In the genomic region with DNA sequence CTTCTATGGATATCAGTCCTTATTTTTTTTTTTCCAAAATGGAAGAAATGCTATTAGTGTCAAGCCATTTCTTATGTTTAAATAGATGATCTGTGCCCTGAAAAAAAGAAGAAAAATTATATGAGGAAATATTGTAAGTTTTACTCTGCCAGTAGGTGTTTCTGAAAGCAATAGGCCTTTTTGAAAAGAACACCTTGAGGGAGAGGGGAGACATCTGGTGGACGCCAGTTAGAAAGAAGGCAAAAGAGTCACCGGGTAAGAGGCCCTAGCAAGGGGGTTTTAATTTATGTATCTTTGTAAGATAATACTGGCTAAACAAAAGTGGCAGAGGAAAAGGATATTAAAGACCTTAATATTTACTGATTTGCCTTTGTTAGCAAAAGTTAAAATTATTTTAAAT, we compare ENCODE assay signal across 1 cellular context.
TF ChIP-seq lines count a peak whose summit lies in the region.

No MANE protein-coding gene starts in this region.

TF ChIP-seq in GM23338, 12 proteins besides CTCF, POLR2A, EP300 and RAD21 (continued from another document):
- TF ChIP-seq, protein P1, sequence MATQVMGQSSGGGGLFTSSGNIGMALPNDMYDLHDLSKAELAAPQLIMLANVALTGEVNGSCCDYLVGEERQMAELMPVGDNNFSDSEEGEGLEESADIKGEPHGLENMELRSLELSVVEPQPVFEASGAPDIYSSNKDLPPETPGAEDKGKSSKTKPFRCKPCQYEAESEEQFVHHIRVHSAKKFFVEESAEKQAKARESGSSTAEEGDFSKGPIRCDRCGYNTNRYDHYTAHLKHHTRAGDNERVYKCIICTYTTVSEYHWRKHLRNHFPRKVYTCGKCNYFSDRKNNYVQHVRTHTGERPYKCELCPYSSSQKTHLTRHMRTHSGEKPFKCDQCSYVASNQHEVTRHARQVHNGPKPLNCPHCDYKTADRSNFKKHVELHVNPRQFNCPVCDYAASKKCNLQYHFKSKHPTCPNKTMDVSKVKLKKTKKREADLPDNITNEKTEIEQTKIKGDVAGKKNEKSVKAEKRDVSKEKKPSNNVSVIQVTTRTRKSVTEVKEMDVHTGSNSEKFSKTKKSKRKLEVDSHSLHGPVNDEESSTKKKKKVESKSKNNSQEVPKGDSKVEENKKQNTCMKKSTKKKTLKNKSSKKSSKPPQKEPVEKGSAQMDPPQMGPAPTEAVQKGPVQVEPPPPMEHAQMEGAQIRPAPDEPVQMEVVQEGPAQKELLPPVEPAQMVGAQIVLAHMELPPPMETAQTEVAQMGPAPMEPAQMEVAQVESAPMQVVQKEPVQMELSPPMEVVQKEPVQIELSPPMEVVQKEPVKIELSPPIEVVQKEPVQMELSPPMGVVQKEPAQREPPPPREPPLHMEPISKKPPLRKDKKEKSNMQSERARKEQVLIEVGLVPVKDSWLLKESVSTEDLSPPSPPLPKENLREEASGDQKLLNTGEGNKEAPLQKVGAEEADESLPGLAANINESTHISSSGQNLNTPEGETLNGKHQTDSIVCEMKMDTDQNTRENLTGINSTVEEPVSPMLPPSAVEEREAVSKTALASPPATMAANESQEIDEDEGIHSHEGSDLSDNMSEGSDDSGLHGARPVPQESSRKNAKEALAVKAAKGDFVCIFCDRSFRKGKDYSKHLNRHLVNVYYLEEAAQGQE (IDR thresholded peaks at IDR 0.05; ENCODE audit: unreplicated experiment) = no peak
- no peak for TF ChIP-seq ZNF114 (CRISPR knock-in tag; IDR thresholded peaks at IDR 0.05)
- no peak for TF ChIP-seq ZNF331 (CRISPR knock-in tag; IDR thresholded peaks at IDR 0.05; ENCODE audit: low read depth)
- no peak for TF ChIP-seq EZH2 (IDR thresholded peaks at IDR 0.05; ENCODE audit: low read depth, unreplicated experiment)
